ENCODE assay signal across 2 cellular contexts in genomic region chr7:151447901-151448260, GRCh38.
TF ChIP-seq lines count a peak whose summit lies in the region.

No MANE protein-coding gene starts in this region.

TF ChIP-seq in IMR-90, 13 proteins besides CTCF, POLR2A, EP300 and RAD21:
- TF ChIP-seq RCOR1 (IDR thresholded peaks at IDR 0.05; ENCODE audit: insufficient replicate concordance, low read length) (no peak), FOS (IDR thresholded peaks at IDR 0.05; ENCODE audit: low read depth, low read length) (no peak), SMC3 (IDR thresholded peaks at IDR 0.05; ENCODE audit: low read depth, low read length) (no peak), CEBPB (IDR thresholded peaks at IDR 0.05; ENCODE audit: low read depth, low read length) (no peak), ELK1 (IDR thresholded peaks at IDR 0.05; ENCODE audit: borderline replicate concordance, low read depth, low read length) (no peak), USF2 (IDR thresholded peaks at IDR 0.05; ENCODE audit: low read depth, low read length) (no peak), NFE2L2 (IDR thresholded peaks at IDR 0.05; ENCODE audit: low read depth, low read length) (no peak), RFX5 (IDR thresholded peaks at IDR 0.05; ENCODE audit: low read depth, low read length) (no peak), MAFK (IDR thresholded peaks at IDR 0.05; ENCODE audit: low read depth, low read length) (no peak), BHLHE40 (IDR thresholded peaks at IDR 0.05; ENCODE audit: low read depth, low read length) (no peak), MXI1 (IDR thresholded peaks at IDR 0.05; ENCODE audit: borderline replicate concordance, low read depth, low read length) (no peak)

TF ChIP-seq in endothelial cell of umbilical vein, 7 proteins besides CTCF, POLR2A, EP300 and RAD21:
- TF ChIP-seq FOS (IDR thresholded peaks at IDR 0.05; ENCODE audit: borderline replicate concordance, insufficient read depth, low read length) (no peak), MYC (IDR thresholded peaks at IDR 0.05; ENCODE audit: low read depth, low read length) (no peak), MAX (IDR thresholded peaks at IDR 0.05; ENCODE audit: insufficient read depth, insufficient read length) (no peak), POLR2AphosphoS5 (IDR thresholded peaks at IDR 0.05; ENCODE audit: insufficient read depth, low read depth, low read length) (no peak), JUN (IDR thresholded peaks at IDR 0.05; ENCODE audit: borderline replicate concordance, insufficient read depth, insufficient read length, low read depth) (no peak), EZH2 (IDR thresholded peaks at IDR 0.05; ENCODE audit: borderline replicate concordance, low read depth, low read length, severe bottlenecking) (no peak), GATA2 (IDR thresholded peaks at IDR 0.05; ENCODE audit: insufficient read depth, insufficient read length, low read depth, low read length) (no peak)
